ENCODE assay signal across 14 cellular contexts in the genomic region with DNA sequence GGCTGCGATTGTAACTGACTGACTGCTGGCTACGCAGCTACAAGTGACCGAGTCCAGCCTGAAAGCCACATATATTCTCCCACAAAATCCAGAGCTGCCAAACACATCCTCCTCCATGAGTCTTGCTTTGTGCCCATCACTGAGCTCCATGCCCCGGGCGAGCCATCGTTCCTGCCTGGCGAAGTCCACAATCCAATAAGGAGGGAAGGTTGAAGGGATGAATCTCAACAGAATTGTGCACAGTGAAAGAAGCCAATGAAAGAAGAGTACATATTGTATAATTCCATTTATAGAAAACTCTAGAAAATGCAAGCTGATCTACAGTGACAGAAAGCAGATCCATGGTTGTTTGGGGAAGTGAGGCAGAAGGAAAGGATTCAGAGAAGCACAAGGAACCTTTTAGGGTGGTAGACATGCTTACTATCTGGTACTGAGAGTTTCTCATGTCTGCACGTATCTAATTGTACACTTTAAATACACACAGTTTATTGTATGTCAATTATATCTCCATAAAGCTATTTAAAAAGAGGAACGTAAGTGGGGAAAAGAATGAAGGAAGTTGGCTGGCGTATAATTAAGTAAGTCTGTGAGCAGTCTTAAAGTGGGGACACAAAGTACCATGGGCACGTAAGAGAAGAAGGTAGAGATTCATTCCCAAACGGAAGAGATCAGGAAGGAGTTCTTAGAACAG.
DNase-seq lines count a peak whose midpoint lies in the region; ATAC-seq and TF ChIP-seq lines count a peak whose summit lies in the region.
"Had no signal": no experiment of that assay in that cellular context is flagged by ENCODE, and none has a peak within 500 bp of the region (broad histone marks: within the 10 kb centered on the region; RNA-seq: fewer than 3 reads in every experiment).

No MANE protein-coding gene starts in this region.

- H3K4me2 ChIP-seq in mesenchymal stem cell (ENCODE audit: low read length, poor library complexity, severe bottlenecking), result no peak overlapping the region

- no peak overlapping the region for H3K23ac ChIP-seq in mesenchymal stem cell (ENCODE audit: low read length in 2 of 2)

- H3K9me3 ChIP-seq in mesenchymal stem cell (ENCODE audit: control insufficient read depth, low read length) (no peaks in the 10 kb centered on the region), stomach (no peaks in the 10 kb centered on the region)

- no peaks in the 10 kb centered on the region for H3K36me3 Mint-ChIP-seq in chondrocyte (ENCODE audit: low read depth)
- H3K36me3 Mint-ChIP-seq: CD4-positive, CD25-positive, alpha-beta regulatory T cell had no signal

- TF ChIP-seq POLR2A in stomach (IDR thresholded peaks at IDR 0.05), result no peak

- peak overlapping the region; percentile 80 to 90 for H3K4ac ChIP-seq in mesenchymal stem cell (ENCODE audit: low read depth in 1 of 2, low read length in 2 of 2)

- peak overlapping the region; percentile 50 for H3K27ac Mint-ChIP-seq in chondrocyte (ENCODE audit: unreplicated experiment)
- H3K27ac Mint-ChIP-seq: CD4-positive, CD25-positive, alpha-beta regulatory T cell had no signal

- H3K4me1 Mint-ChIP-seq in chondrocyte (ENCODE audit: low read depth), result peaks cover 57% of the 10 kb centered on the region

- no peaks in the 10 kb centered on the region for H3K9me3 Mint-ChIP-seq in chondrocyte (ENCODE audit: low read depth)

- no peaks in the 10 kb centered on the region for H3K79me1 ChIP-seq in mesenchymal stem cell (replicated peaks; ENCODE audit: low read length, poor library complexity, severe bottlenecking)

- peak overlapping the region; percentile 70 to 96 for H2BK12ac ChIP-seq in mesenchymal stem cell (ENCODE audit: low read length in 2 of 2)

- H2BK120ac ChIP-seq in mesenchymal stem cell (ENCODE audit: low read depth, low read length), result no peak overlapping the region

- no peaks in the 10 kb centered on the region for H3K27me3 Mint-ChIP-seq in chondrocyte (ENCODE audit: low read depth)

- H3K4me1 ChIP-seq in mesenchymal stem cell (ENCODE audit: control insufficient read depth, insufficient read depth, low read depth, low read length) (peaks cover 15% of the 10 kb centered on the region), stomach (peaks cover 49 to 91% (median 71%) of the 10 kb centered on the region in 4 donors)

- no peak overlapping the region for H3K4me3 ChIP-seq in mesenchymal stem cell (ENCODE audit: insufficient read depth in 1 of 2, low read depth in 1 of 2, low read length in 2 of 2)
- no peak overlapping the region for H3K4me3 ChIP-seq in stomach

- peak overlapping the region; percentile 33 for H4K8ac ChIP-seq in mesenchymal stem cell (ENCODE audit: low read length)

- no peak for TF ChIP-seq EP300 in stomach (IDR thresholded peaks at IDR 0.05)

- no peak overlapping the region for H3K14ac ChIP-seq in mesenchymal stem cell (ENCODE audit: low read length in 2 of 2)

- H2AK5ac ChIP-seq in mesenchymal stem cell (ENCODE audit: low read length, severe bottlenecking), result peak overlapping the region; percentile 68

- peak overlapping the region; percentile 52 for H2BK15ac ChIP-seq in mesenchymal stem cell (ENCODE audit: low read depth, poor library complexity, severe bottlenecking)

- no peak overlapping the region for H2AFZ ChIP-seq in mesenchymal stem cell (ENCODE audit: low read depth, low read length)

- H3K36me3 ChIP-seq in mesenchymal stem cell (ENCODE audit: control insufficient read depth in 1 of 2, insufficient read depth in 2 of 2, low read depth in 1 of 2, low read length in 2 of 2) (no peaks in the 10 kb centered on the region), stomach (no peaks in the 10 kb centered on the region)

- intact Hi-C loops in stomach (cut with DNase I; ENCODE audit: low total_unique reads), result no loop called here

- H3K27me3 ChIP-seq in mesenchymal stem cell (ENCODE audit: control insufficient read depth in 1 of 2, insufficient read depth in 1 of 2, low read length in 2 of 2) (no peaks in the 10 kb centered on the region), stomach (no peaks in the 10 kb centered on the region)

- no peak overlapping the region for H3K4me3 Mint-ChIP-seq in chondrocyte (ENCODE audit: unreplicated experiment)

- ATAC-seq in GM18858 (IDR thresholded peaks at IDR 0.05; ENCODE audit: unreplicated experiment), result no peak
- no peak for ATAC-seq in GM21447 (IDR thresholded peaks at IDR 0.05; ENCODE audit: unreplicated experiment)
- no peak for ATAC-seq in GM19452 (IDR thresholded peaks at IDR 0.05; ENCODE audit: unreplicated experiment)
- ATAC-seq: stimulated activated naive CD8-positive, alpha-beta T cell treated with anti-CD3 and anti-CD28 coated beads, Interleukin-15, Interleukin-2, amounts not matched to agents 100 U/mL and 50 U/mL, for 24 hours had no signal

- no peak overlapping the region for H3K27ac ChIP-seq in mesenchymal stem cell (ENCODE audit: low read length, poor library complexity, severe bottlenecking)
- peak overlapping the region; percentile 62 to 98 (median 76) for H3K27ac ChIP-seq in stomach

- H2BK5ac ChIP-seq in mesenchymal stem cell (ENCODE audit: low read depth, low read length, poor library complexity, severe bottlenecking), result no peak overlapping the region

- TF ChIP-seq CTCF in chondrocyte (IDR thresholded peaks at IDR 0.05) (no peak), stomach (IDR thresholded peaks at IDR 0.05) (no peak)

- peak overlapping the region; percentile 56 to 75 for H3K18ac ChIP-seq in mesenchymal stem cell (ENCODE audit: low read depth in 1 of 2, low read length in 2 of 2)

- peak overlapping the region; percentile 49 for H3K9ac ChIP-seq in mesenchymal stem cell (ENCODE audit: low read length)

- peak overlapping the region; percentile 48 for H4K91ac ChIP-seq in mesenchymal stem cell (ENCODE audit: low read length)

- 84% methylated on average over 10 of the region's 12 CpGs for WGBS in mesenchymal stem cell
- WGBS in stomach, 5 donors, result 71 to 81% (median 74%) methylated on average over 12 of the region's 12 CpGs

- DNase-seq in NOMO-1 treated with DMSO at 0.1 percent for 48 hours (lab: John Stamatoyannopoulos, UW; ENCODE audit: unreplicated experiment) (peak; percentile 73), chondrocyte (ENCODE audit: low spot score) (no peak), mesenchymal stem cell (no peak), stomach (no peak), NCI-H187 treated with DMSO at 0.1 percent for 48 hours (lab: John Stamatoyannopoulos, UW) (no peak)
- DNase-seq: CD4-positive, CD25-positive, alpha-beta regulatory T cell; cortex of kidney; NCI-H1417; SHP77 treated with DMSO at 0.1 percent for 48 hours; stimulated activated CD4-positive, alpha-beta T cell treated with anti-CD3 and anti-CD28 coated beads, Interleukin-4, amount 100 ng/mL, for 4 hours; stimulated activated naive CD8-positive, alpha-beta T cell treated with anti-CD3 and anti-CD28 coated beads, Interleukin-15, Interleukin-2, amounts not matched to agents 100 U/mL and 50 U/mL, for 24 hours had no signal
